ENCODE assay signal across 1 cellular context in genomic region chr12:110345176-110345651, GRCh38.
TF ChIP-seq lines count a peak whose summit lies in the region.

No MANE protein-coding gene starts in this region.

TF ChIP-seq in HepG2, 621 proteins besides CTCF, POLR2A, EP300 and RAD21 (continued from another document):
- TF ChIP-seq, protein P1, sequence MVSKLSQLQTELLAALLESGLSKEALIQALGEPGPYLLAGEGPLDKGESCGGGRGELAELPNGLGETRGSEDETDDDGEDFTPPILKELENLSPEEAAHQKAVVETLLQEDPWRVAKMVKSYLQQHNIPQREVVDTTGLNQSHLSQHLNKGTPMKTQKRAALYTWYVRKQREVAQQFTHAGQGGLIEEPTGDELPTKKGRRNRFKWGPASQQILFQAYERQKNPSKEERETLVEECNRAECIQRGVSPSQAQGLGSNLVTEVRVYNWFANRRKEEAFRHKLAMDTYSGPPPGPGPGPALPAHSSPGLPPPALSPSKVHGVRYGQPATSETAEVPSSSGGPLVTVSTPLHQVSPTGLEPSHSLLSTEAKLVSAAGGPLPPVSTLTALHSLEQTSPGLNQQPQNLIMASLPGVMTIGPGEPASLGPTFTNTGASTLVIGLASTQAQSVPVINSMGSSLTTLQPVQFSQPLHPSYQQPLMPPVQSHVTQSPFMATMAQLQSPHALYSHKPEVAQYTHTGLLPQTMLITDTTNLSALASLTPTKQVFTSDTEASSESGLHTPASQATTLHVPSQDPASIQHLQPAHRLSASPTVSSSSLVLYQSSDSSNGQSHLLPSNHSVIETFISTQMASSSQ (IDR thresholded peaks at IDR 0.05; ENCODE audit: low read depth), result no peak
- TF ChIP-seq, protein P1 (CRISPR knock-in tag; IDR thresholded peaks at IDR 0.05; ENCODE audit: borderline replicate concordance), result 0 out of 2 replicates have a peak, but pooled peaks have one; percentile 12
- no peak for TF ChIP-seq HOXA7 (CRISPR knock-in tag; IDR thresholded peaks at IDR 0.05)
- TF ChIP-seq BCL6 (CRISPR knock-in tag; IDR thresholded peaks at IDR 0.05), result 0 out of 2 replicates have a peak, but pooled peaks have one; percentile 42
- TF ChIP-seq REST (IDR thresholded peaks at IDR 0.05; ENCODE audit: borderline replicate concordance in 1 of 2, low read depth in 1 of 2, low read length in 2 of 2), result no peak
- TF ChIP-seq SOX13 (IDR thresholded peaks at IDR 0.05), result peak; percentile 67; the same call in 1 of the 2 replicates
- TF ChIP-seq SOX13 (CRISPR knock-in tag; conservative IDR thresholded peaks at IDR 0.05 in 1 of 2, IDR thresholded peaks at IDR 0.05 in 1 of 2), result peak in 1 of 2 experiments; percentile 85; a peak in 2 of 4 replicates
- TF ChIP-seq ISX (CRISPR knock-in tag; conservative IDR thresholded peaks at IDR 0.05), result no peak
- peak; percentile 29; the same call in 1 of the 2 replicates for TF ChIP-seq MIXL1 (CRISPR knock-in tag; IDR thresholded peaks at IDR 0.05)
- TF ChIP-seq KDM2A (CRISPR knock-in tag; IDR thresholded peaks at IDR 0.05; ENCODE audit: borderline replicate concordance, low read depth), result peak; percentile 49
TF ChIP-seq in HepG2: peak in this region for 102.
